In genomic region chr6:169791721-169792131, GRCh38 we compare ENCODE assay signal across 17 cellular contexts. TPM values are rescaled to one million over a fixed set of nuclear protein-coding genes. Genes with fewer than 3 reads are reported as not detected.
DNase-seq lines count a peak whose midpoint lies in the region; ATAC-seq lines count a peak whose summit lies in the region.
"Had no signal": no experiment of that assay in that cellular context is flagged by ENCODE, and none has a peak within 500 bp of the region (broad histone marks: within the 10 kb centered on the region; RNA-seq: fewer than 3 reads in every experiment).

No MANE protein-coding gene starts in this region.

- peak overlapping the region; percentile 50 for H3K4me3 Mint-ChIP-seq in stimulated activated memory B cell treated with anti-CD40 and anti-IgM and Interleukin-4, amounts not matched to agents 10 μg/mL and 1 μg/mL and 100 μg/mL, for 72 hours
- H3K4me3 Mint-ChIP-seq: dendritic cell treated with granulocyte-macrophage colony-stimulating factor and Interleukin-4, amounts not matched to agents 40 ng/mL and 50 ng/mL, for 4 days had no signal

- no peak overlapping the region for H3K27ac Mint-ChIP-seq in stimulated activated memory B cell treated with anti-CD40 and anti-IgM and Interleukin-4, amounts not matched to agents 10 μg/mL and 1 μg/mL and 100 μg/mL, for 72 hours
- H3K27ac Mint-ChIP-seq: activated CD4-positive, alpha-beta T cell treated with anti-CD3 and anti-CD28 coated beads, Interleukin-2, amount 10 ng/mL, durations not matched to agents 24 days and 14 days; activated naive CD8-positive, alpha-beta T cell; dendritic cell treated with granulocyte-macrophage colony-stimulating factor and Interleukin-4, amounts not matched to agents 40 ng/mL and 50 ng/mL, for 4 days had no signal

- peaks cover 12% of the 10 kb centered on the region for H3K4me1 Mint-ChIP-seq in stimulated activated memory B cell treated with anti-CD40 and anti-IgM and Interleukin-4, amounts not matched to agents 10 μg/mL and 1 μg/mL and 100 μg/mL, for 72 hours

- ATAC-seq in stimulated activated memory B cell treated with anti-CD40 and anti-IgM and Interleukin-4, amounts not matched to agents 10 μg/mL and 1 μg/mL and 100 μg/mL, for 72 hours = no peak
- no peak for ATAC-seq in left colon
- ATAC-seq: body of pancreas, gastroesophageal sphincter had no signal

- DNase-seq in NCI-H1417 (lab: John Stamatoyannopoulos, UW) (peak; percentile 13 to 58 (median 20)), NCI-H1417 treated with DMSO at 0.1 percent for 48 hours (lab: John Stamatoyannopoulos, UW) (no peak), NCI-H345 treated with DMSO at 0.1 percent for 48 hours (lab: John Stamatoyannopoulos, UW; ENCODE audit: unreplicated experiment) (peak; percentile 33), islet precursor cell (peak; percentile 31), RKO (ENCODE audit: low spot score) (no peak), amygdala (lab: John Stamatoyannopoulos, UW) (no peak), left colon (no peak)
- DNase-seq: 8988T; activated CD4-positive, alpha-beta T cell treated with anti-CD3 and anti-CD28 coated beads, Interleukin-2, amount 10 ng/mL, durations not matched to agents 24 days and 14 days; activated T-cell treated with anti-CD3 and anti-CD28 coated beads, Interleukin-2, amount 50 U/mL, for 48 hours; body of pancreas; DMS153; NCI-H1694 had no signal

- peaks cover 53% of the 10 kb centered on the region for H3K27me3 Mint-ChIP-seq in stimulated activated memory B cell treated with anti-CD40 and anti-IgM and Interleukin-4, amounts not matched to agents 10 μg/mL and 1 μg/mL and 100 μg/mL, for 72 hours

- H3K9me3 Mint-ChIP-seq in stimulated activated memory B cell treated with anti-CD40 and anti-IgM and Interleukin-4, amounts not matched to agents 10 μg/mL and 1 μg/mL and 100 μg/mL, for 72 hours = no peaks in the 10 kb centered on the region
- H3K9me3 Mint-ChIP-seq: activated CD4-positive, alpha-beta T cell treated with anti-CD3 and anti-CD28 coated beads, Interleukin-2, amount 10 ng/mL, durations not matched to agents 24 days and 14 days; dendritic cell treated with granulocyte-macrophage colony-stimulating factor and Interleukin-4, amounts not matched to agents 40 ng/mL and 50 ng/mL, for 4 days had no signal

- intact Hi-C loops in left colon (cut with DNase I, micrococcal nuclease) = loop anchor here in 1 of 2 donors (10.0 kb wide), 1 partner anchor 733 kb away; no protein-coding TSS in a partner anchor

- H3K36me3 Mint-ChIP-seq in stimulated activated memory B cell treated with anti-CD40 and anti-IgM and Interleukin-4, amounts not matched to agents 10 μg/mL and 1 μg/mL and 100 μg/mL, for 72 hours = no peaks in the 10 kb centered on the region

RNA-seq across cellular contexts. Expression of gene ERMARD, which starts 40.3 kb away (rescaled TPM):
- 10 to 100 TPM; 15.3 to 16.9 TPM for total RNA-seq in left colon

RNA-seq across cellular contexts. Expression of gene DYNLT2, which starts 40.4 kb away (rescaled TPM):
- total RNA-seq in left colon = 1 to 10 TPM; 1.3 to 1.6 TPM

Comparison
In these comparisons a context has a peak if more than half of its experiments do, and no peak if none do; other contexts are left out.
1. DNase-seq: peak in NCI-H1417 (3 of 3), NCI-H345 treated with DMSO at 0.1 percent for 48 hours (single experiment) and islet precursor cell (single experiment); none in NCI-H1417 treated with DMSO at 0.1 percent for 48 hours (single experiment), RKO (single experiment), amygdala (0 of 56) and left colon (0 of 2).